10 cellular contexts compared by ENCODE assay signal in genomic region chr1:162632743-162633326, GRCh38. TPM values are rescaled to one million over a fixed set of nuclear protein-coding genes. Genes with fewer than 3 reads are reported as not detected.
DNase-seq lines count a peak whose midpoint lies in the region; ATAC-seq and TF ChIP-seq lines count a peak whose summit lies in the region.
"Had no signal": no experiment of that assay in that cellular context is flagged by ENCODE, and none has a peak within 500 bp of the region (broad histone marks: within the 10 kb centered on the region; RNA-seq: fewer than 3 reads in every experiment).

No MANE protein-coding gene starts in this region.

- peak overlapping the region; percentile 69; the same call in 2 of the 3 replicates for H2BK15ac ChIP-seq in IMR-90 (ENCODE audit: low read depth, low read length)

- no peaks in the 10 kb centered on the region for H3K9me3 ChIP-seq in IMR-90 (ENCODE audit: control insufficient read depth, insufficient read depth, low read length)
- no peaks in the 10 kb centered on the region for H3K9me3 ChIP-seq in trophoblast cell (ENCODE audit: insufficient read depth, low read depth, low read length)

- dilution Hi-C loops in IMR-90 (cut with HindIII; ENCODE audit: low sequenced_read_pairs, unreplicated experiment), result no loop called here

- peak; percentile 49 for DNase-seq in IMR-90
- DNase-seq in coronary artery (ENCODE audit: low spot score), result no peak
- peak; percentile 36 for DNase-seq in medulla oblongata (ENCODE audit: extremely low spot score)
- no peak for DNase-seq in type B pancreatic cell (ENCODE audit: extremely low spot score, unreplicated experiment)
- DNase-seq in trophoblast cell, result no peak
- no peak for DNase-seq in NCI-H2107 treated with DMSO at 0.1 percent for 48 hours (lab: John Stamatoyannopoulos, UW; ENCODE audit: unreplicated experiment)
- DNase-seq in NCI-H526 (lab: John Stamatoyannopoulos, UW), result no peak
- DNase-seq: NCI-H82 had no signal

- no peak for ATAC-seq in IMR-90 (ENCODE audit: low read depth)
- ATAC-seq in HG03565 (IDR thresholded peaks at IDR 0.05; ENCODE audit: unreplicated experiment), result no peak
- ATAC-seq: esophagus mucosa had no signal

- H4K5ac ChIP-seq in IMR-90 (ENCODE audit: low read depth, low read length), result peak overlapping the region; percentile 94

- no peaks in the 10 kb centered on the region for H3K36me3 Mint-ChIP-seq in type B pancreatic cell

- BruUV-seq in IMR-90 (replicated peaks; lab: Mats Ljungman, UMichigan), result TSS peak; percentile 81

- H2AFZ ChIP-seq in IMR-90 (replicated peaks; ENCODE audit: low read length, poor library complexity) (peak overlapping the region; percentile 41), trophoblast cell (ENCODE audit: insufficient read depth, low read length, poor library complexity) (no peak overlapping the region)

- H3K4me1 Mint-ChIP-seq in type B pancreatic cell (ENCODE audit: unreplicated experiment), result peaks cover 43% of the 10 kb centered on the region

- WGBS in IMR-90 (ENCODE audit: extremely low coverage in 2 of 2, insufficient read length in 1 of 2), 2 experiments, result 0% methylated on average over 1 of the region's 5 CpGs; no CpG with 5 or more reads in 1 of the 2 experiments
- no CpG with 5 or more reads among the region's 5 CpGs for WGBS in trophoblast cell (ENCODE audit: extremely low coverage, insufficient coverage, insufficient read length)

- H2BK20ac ChIP-seq in IMR-90 (ENCODE audit: low read depth, low read length), result peak overlapping the region; percentile 77

- H2BK5ac ChIP-seq in IMR-90 (ENCODE audit: low read depth, low read length, poor library complexity, severe bottlenecking) (peak overlapping the region; percentile 90), trophoblast cell (ENCODE audit: low read depth, low read length, poor library complexity) (no peak overlapping the region)

- H3K4me2 ChIP-seq in IMR-90 (ENCODE audit: low read depth, low read length) (peak overlapping the region; percentile 71), trophoblast cell (ENCODE audit: low read length) (no peak overlapping the region)

- H3K27me3 ChIP-seq in IMR-90 (ENCODE audit: control insufficient read depth, insufficient read depth, low read length), result no peaks in the 10 kb centered on the region
- H3K27me3 ChIP-seq in trophoblast cell (ENCODE audit: insufficient read depth, low read length), result no peaks in the 10 kb centered on the region

- H3K9ac ChIP-seq in IMR-90 (ENCODE audit: low read depth, low read length), result peak overlapping the region; percentile 91
- no peak overlapping the region for H3K9ac ChIP-seq in trophoblast cell (ENCODE audit: low read length)

- in situ Hi-C loops in IMR-90 (cut with MboI; ENCODE audit: low sequenced_read_pairs), result no loop called here

- peak overlapping the region; percentile 96 for H3K23ac ChIP-seq in IMR-90 (ENCODE audit: low read depth, low read length)
- H3K23ac ChIP-seq in trophoblast cell (ENCODE audit: low read length), result no peak overlapping the region

- H4K12ac ChIP-seq in trophoblast cell (ENCODE audit: low read depth, low read length), result no peak overlapping the region

- intact Hi-C loops in IMR-90 (cut with micrococcal nuclease), result loop anchor here (1.0 to 10.0 kb wide), 4 partner anchors 20 to 142 kb away; no protein-coding TSS in a partner anchor

- no peak for TF ChIP-seq CTCF in IMR-90 (conservative IDR thresholded peaks at IDR 0.05; ENCODE audit: low read depth, low read length)
- no peak for TF ChIP-seq CTCF in coronary artery (IDR thresholded peaks at IDR 0.05)
- no peak for TF ChIP-seq CTCF in type B pancreatic cell (conservative IDR thresholded peaks at IDR 0.05)

- peak overlapping the region; percentile 37 for H3K27ac Mint-ChIP-seq in type B pancreatic cell

- peak overlapping the region; percentile 91 for H2AK9ac ChIP-seq in IMR-90 (replicated peaks; ENCODE audit: low read depth, low read length, poor library complexity)

- H3K9me1 ChIP-seq in IMR-90 (ENCODE audit: insufficient read depth, low read length), result peaks cover 22% of the 10 kb centered on the region

- H3K4me1 ChIP-seq in IMR-90 (ENCODE audit: control insufficient read depth, insufficient read depth, low read length) (peaks cover 17% of the 10 kb centered on the region), trophoblast cell (ENCODE audit: control insufficient read depth in 1 of 2, insufficient read depth in 2 of 2, low read length in 2 of 2) (peaks cover 2 to 3% of the 10 kb centered on the region in 2 experiments)

- peak overlapping the region; percentile 98 for H3K56ac ChIP-seq in IMR-90 (ENCODE audit: extremely low read depth, insufficient read depth, low read length)

- H4K8ac ChIP-seq in IMR-90 (ENCODE audit: low read depth in 2 of 2, low read length in 2 of 2) (peak overlapping the region; percentile 74 to 88), trophoblast cell (ENCODE audit: low read depth, low read length) (no peak overlapping the region)

- peak overlapping the region; percentile 88 for H3K4me3 Mint-ChIP-seq in type B pancreatic cell

- peak overlapping the region; percentile 98 for H4K91ac ChIP-seq in IMR-90 (ENCODE audit: insufficient read depth, low read depth, low read length)
- no peak overlapping the region for H4K91ac ChIP-seq in trophoblast cell (ENCODE audit: low read depth, low read length)

- H4K20me1 ChIP-seq in IMR-90 (ENCODE audit: insufficient read depth, low read length), result peaks cover 28% of the 10 kb centered on the region

- H2BK120ac ChIP-seq in IMR-90 (ENCODE audit: low read depth, low read length) (peak overlapping the region; percentile 92), trophoblast cell (ENCODE audit: insufficient read depth, low read length, poor library complexity) (no peak overlapping the region)

- H3K18ac ChIP-seq in IMR-90 (ENCODE audit: low read depth, low read length) (peak overlapping the region; percentile 97), trophoblast cell (ENCODE audit: low read length) (no peak overlapping the region)

- POLR2A ChIA-PET in IMR-90 (lab: Charles Lee; ENCODE audit: unreplicated experiment), result interaction anchor here (0.9 to 1.3 kb wide), 3 partner anchors 23 to 146 kb away, joined by 3 read pairs; no protein-coding TSS in a partner anchor

- no peaks in the 10 kb centered on the region for H3K36me3 ChIP-seq in IMR-90 (ENCODE audit: control insufficient read depth, insufficient read depth, low read length)
- H3K36me3 ChIP-seq in trophoblast cell (ENCODE audit: control insufficient read depth in 1 of 2, insufficient read depth in 2 of 2, low read length in 2 of 2), result no peaks in the 10 kb centered on the region

- H3K79me1 ChIP-seq in IMR-90 (ENCODE audit: low read depth in 1 of 2, low read length in 2 of 2) (peaks cover 0 to 50% of the 10 kb centered on the region in 2 experiments; a peak in 2 of 4 replicates), trophoblast cell (ENCODE audit: low read length) (no peaks in the 10 kb centered on the region)

- TF ChIP-seq POLR2A in IMR-90 (IDR thresholded peaks at IDR 0.05; ENCODE audit: low read depth, low read length), result 0 out of 2 replicates have a peak, but pooled peaks have one; percentile 29

- peak overlapping the region; percentile 57 for H2AK5ac ChIP-seq in IMR-90 (ENCODE audit: low read depth, low read length)
- no peak overlapping the region for H2AK5ac ChIP-seq in trophoblast cell (ENCODE audit: low read length)

- no peaks in the 10 kb centered on the region for H3K27me3 Mint-ChIP-seq in type B pancreatic cell

- TF ChIP-seq RAD21 in IMR-90 (IDR thresholded peaks at IDR 0.05; ENCODE audit: low read length), result 0 out of 2 replicates have a peak, but pooled peaks have one; percentile 17

- H3K4me3 ChIP-seq in IMR-90 (ENCODE audit: insufficient read depth, low read depth, low read length) (peak overlapping the region; percentile 76), coronary artery (peak overlapping the region; percentile 70), trophoblast cell (ENCODE audit: low read depth, low read length) (no peak overlapping the region)

- H3K14ac ChIP-seq in IMR-90 (replicated peaks; ENCODE audit: low read depth, low read length) (peak overlapping the region; percentile 95), trophoblast cell (ENCODE audit: low read length) (no peak overlapping the region)

- peak overlapping the region; percentile 96 for H3K4ac ChIP-seq in IMR-90 (ENCODE audit: low read depth, low read length)
- no peak overlapping the region for H3K4ac ChIP-seq in trophoblast cell (ENCODE audit: low read depth, low read length)

- no peak overlapping the region for H2BK12ac ChIP-seq in trophoblast cell (ENCODE audit: low read length)

- H3K27ac ChIP-seq in IMR-90 (ENCODE audit: insufficient read depth, low read length) (peak overlapping the region; percentile 88), coronary artery (peak overlapping the region; percentile 85 to 88), trophoblast cell (ENCODE audit: low read depth, low read length) (no peak overlapping the region)

- H3K9me3 Mint-ChIP-seq in type B pancreatic cell, result no peaks in the 10 kb centered on the region

- H3K79me2 ChIP-seq in trophoblast cell (ENCODE audit: control insufficient read depth, insufficient read depth, low read length, poor library complexity), result no peaks in the 10 kb centered on the region

- CTCF ChIA-PET in IMR-90 (lab: Yijun Ruan, JAX), result interaction anchor here (1.2 kb wide), 1 partner anchor 91 kb away, joined by 3 read pairs; no protein-coding TSS in a partner anchor

TF ChIP-seq in IMR-90, 13 proteins besides CTCF, POLR2A, EP300 and RAD21 (continues in another document):
- TF ChIP-seq RFX5 (IDR thresholded peaks at IDR 0.05; ENCODE audit: low read depth, low read length), result no peak
- TF ChIP-seq SMC3 (IDR thresholded peaks at IDR 0.05; ENCODE audit: low read depth, low read length), result no peak
- 0 out of 2 replicates have a peak, but pooled peaks have one; percentile 36 for TF ChIP-seq MXI1 (IDR thresholded peaks at IDR 0.05; ENCODE audit: borderline replicate concordance, low read depth, low read length)
- no peak for TF ChIP-seq USF2 (IDR thresholded peaks at IDR 0.05; ENCODE audit: low read depth, low read length)
- TF ChIP-seq RCOR1 (IDR thresholded peaks at IDR 0.05; ENCODE audit: insufficient replicate concordance, low read length), result no peak
- TF ChIP-seq BHLHE40 (IDR thresholded peaks at IDR 0.05; ENCODE audit: low read depth, low read length), result no peak
- peak; percentile 11; the same call in 1 of the 2 replicates for TF ChIP-seq MAFK (IDR thresholded peaks at IDR 0.05; ENCODE audit: low read depth, low read length)

RNA-seq across cellular contexts. Expression of gene DDR2, which starts 0.6 kb away (rescaled TPM):
- 194 and 245 TPM in 2 replicates for total RNA-seq in IMR-90 (2012; rRNA removed)
- 64.3 and 66.1 TPM in 2 replicates for polyA plus RNA-seq in IMR-90 (2012; rRNA removed)
- 30.4 and 36.7 TPM in 2 replicates for polyA plus RNA-seq in IMR-90 (2012; cell fraction: cytosol; rRNA removed)
- 28.4 and 79.2 TPM in 2 replicates for polyA plus RNA-seq in IMR-90 (2012; cell fraction: nucleus; rRNA removed; ENCODE audit: low replicate concordance)
- 1.8 and 54.4 TPM in 2 replicates for total RNA-seq in type B pancreatic cell (ENCODE audit: low replicate concordance)
- 0.45 and 0.71 TPM in 2 replicates for polyA plus RNA-seq in trophoblast cell (2013)

Comparison
In these comparisons a context has a peak if more than half of its experiments do, and no peak if none do; other contexts are left out.
1. DNase-seq: peak in IMR-90 (single experiment) and medulla oblongata (single experiment); none in coronary artery (single experiment), type B pancreatic cell (single experiment), trophoblast cell (0 of 2), NCI-H2107 treated with DMSO at 0.1 percent for 48 hours (single experiment) and NCI-H526 (0 of 2).